Comparison of ENCODE assay signal across 1 cellular context in the genomic region with DNA sequence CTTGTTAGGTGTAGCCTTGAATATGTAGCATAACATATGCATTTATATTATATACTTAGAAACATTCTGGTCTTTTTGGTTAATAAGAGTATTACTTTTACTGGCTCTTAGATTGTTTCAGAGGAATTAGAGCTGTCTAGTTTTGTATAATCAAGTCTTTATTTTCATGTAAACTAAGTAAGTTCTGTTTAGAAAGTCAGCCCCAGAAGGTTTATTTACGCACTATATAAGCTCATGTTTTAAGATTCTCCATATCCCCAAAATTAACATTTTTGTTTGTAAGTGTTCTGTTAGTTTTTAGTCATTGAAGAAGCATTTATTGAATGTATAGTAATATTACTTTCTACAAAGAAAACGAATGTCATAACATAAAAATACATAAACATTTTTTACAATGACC.
TF ChIP-seq lines count a peak whose summit lies in the region.

No MANE protein-coding gene starts in this region.

TF ChIP-seq in IMR-90, 13 proteins besides CTCF, POLR2A, EP300 and RAD21 (continued from another document):
- TF ChIP-seq SMC3 (IDR thresholded peaks at IDR 0.05; ENCODE audit: low read depth, low read length) (no peak), CEBPB (IDR thresholded peaks at IDR 0.05; ENCODE audit: low read depth, low read length) (no peak), RFX5 (IDR thresholded peaks at IDR 0.05; ENCODE audit: low read depth, low read length) (no peak), NFE2L2 (IDR thresholded peaks at IDR 0.05; ENCODE audit: low read depth, low read length) (no peak), BHLHE40 (IDR thresholded peaks at IDR 0.05; ENCODE audit: low read depth, low read length) (no peak), CHD1 (IDR thresholded peaks at IDR 0.05; ENCODE audit: low read depth, low read length) (no peak), MXI1 (IDR thresholded peaks at IDR 0.05; ENCODE audit: borderline replicate concordance, low read depth, low read length) (no peak), FOS (IDR thresholded peaks at IDR 0.05; ENCODE audit: low read depth, low read length) (no peak)
